Comparison of ENCODE assay signal across 18 cellular contexts in genomic region chr15:65908876-65909275, GRCh38. TPM values are rescaled to one million over a fixed set of nuclear protein-coding genes. Genes with fewer than 3 reads are reported as not detected.
DNase-seq lines count a peak whose midpoint lies in the region; ATAC-seq and TF ChIP-seq lines count a peak whose summit lies in the region.
"Had no signal": no experiment of that assay in that cellular context is flagged by ENCODE, and none has a peak within 500 bp of the region (broad histone marks: within the 10 kb centered on the region; RNA-seq: fewer than 3 reads in every experiment).

No MANE protein-coding gene starts in this region.

- no peaks in the 10 kb centered on the region for H3K9me3 Mint-ChIP-seq in activated naive CD4-positive, alpha-beta T cell treated with anti-CD3 and anti-CD28 coated beads, Interleukin-2, amount 50 U/mL, for 72 hours
- H3K9me3 Mint-ChIP-seq in activated naive CD4-positive, alpha-beta T cell treated with anti-CD3 and anti-CD28 coated beads for 36 hours = no peaks in the 10 kb centered on the region
- H3K9me3 Mint-ChIP-seq in Caco-2 (ENCODE audit: unreplicated experiment) = no peaks in the 10 kb centered on the region
- no peaks in the 10 kb centered on the region for H3K9me3 Mint-ChIP-seq in osteocyte (ENCODE audit: unreplicated experiment)
- H3K9me3 Mint-ChIP-seq: CD4-positive, alpha-beta memory T cell; HFFc6 had no signal

- no peaks in the 10 kb centered on the region for H3K4me1 Mint-ChIP-seq in activated naive CD4-positive, alpha-beta T cell treated with anti-CD3 and anti-CD28 coated beads for 36 hours (ENCODE audit: low read depth)
- peaks cover 19% of the 10 kb centered on the region for H3K4me1 Mint-ChIP-seq in Caco-2 (ENCODE audit: low read depth, unreplicated experiment)
- H3K4me1 Mint-ChIP-seq in osteocyte (ENCODE audit: unreplicated experiment) = peaks cover 2% of the 10 kb centered on the region
- peaks cover 6% of the 10 kb centered on the region for H3K4me1 Mint-ChIP-seq in T-helper 17 cell

- no peak overlapping the region for H3K9ac ChIP-seq in trophoblast cell (ENCODE audit: low read length)

- no peak overlapping the region for H2AK5ac ChIP-seq in trophoblast cell (ENCODE audit: low read length)

- no peak for DNase-seq in activated naive CD4-positive, alpha-beta T cell treated with anti-CD3 and anti-CD28 coated beads, Interleukin-2, amount 50 U/mL, for 72 hours (ENCODE audit: low spot score in 2 of 2)
- DNase-seq in activated naive CD4-positive, alpha-beta T cell treated with anti-CD3 and anti-CD28 coated beads for 36 hours = no peak
- DNase-seq in Caco-2 (no peak), coronary artery (ENCODE audit: low spot score) (peak; percentile 45), trophoblast cell (no peak), osteocyte (ENCODE audit: extremely low spot score, unreplicated experiment) (no peak), T-helper 17 cell (no peak), foreskin keratinocyte (no peak)
- DNase-seq: ACHN; BE2C; CD4-positive, alpha-beta memory T cell; DND-41; GDM1; GOT3; HCEC 1CT; HFFc6 had no signal

- no peak overlapping the region for H4K91ac ChIP-seq in trophoblast cell (ENCODE audit: low read depth, low read length)

- H3K27me3 ChIP-seq in Caco-2 (replicated peaks; ENCODE audit: control insufficient read depth, insufficient read depth, low read length) = no peaks in the 10 kb centered on the region
- H3K27me3 ChIP-seq in trophoblast cell (ENCODE audit: insufficient read depth, low read length) = no peaks in the 10 kb centered on the region
- H3K27me3 ChIP-seq in foreskin keratinocyte = no peaks in the 10 kb centered on the region
- H3K27me3 ChIP-seq: BE2C had no signal

- TF ChIP-seq CTCF in Caco-2 (IDR thresholded peaks at IDR 0.05; ENCODE audit: insufficient read depth in 1 of 2, low read depth in 1 of 2, low read length in 1 of 2, severe bottlenecking in 1 of 2, unreplicated experiment in 1 of 2) (no peak), coronary artery (IDR thresholded peaks at IDR 0.05) (no peak), osteocyte (IDR thresholded peaks at IDR 0.05) (no peak), foreskin keratinocyte (conservative IDR thresholded peaks at IDR 0.05) (no peak)

- CTCF ChIA-PET in activated naive CD4-positive, alpha-beta T cell treated with anti-CD3 and anti-CD28 coated beads for 36 hours (lab: Charles Lee) = no interaction called here
- CTCF ChIA-PET in Caco-2 (lab: Charles Lee) = no interaction called here

- no peak for ATAC-seq in activated naive CD4-positive, alpha-beta T cell treated with anti-CD3 and anti-CD28 coated beads, Interleukin-2, amount 50 U/mL, for 72 hours
- ATAC-seq in T-helper 17 cell = no peak
- ATAC-seq in foreskin keratinocyte = no peak
- ATAC-seq: HepG2 had no signal

- H3K27ac Mint-ChIP-seq in activated naive CD4-positive, alpha-beta T cell treated with anti-CD3 and anti-CD28 coated beads, Interleukin-2, amount 50 U/mL, for 72 hours = peak overlapping the region; percentile 53 to 56
- no peak overlapping the region for H3K27ac Mint-ChIP-seq in activated naive CD4-positive, alpha-beta T cell treated with anti-CD3 and anti-CD28 coated beads for 36 hours
- H3K27ac Mint-ChIP-seq in Caco-2 (ENCODE audit: unreplicated experiment) (peak overlapping the region; percentile 69), osteocyte (ENCODE audit: unreplicated experiment) (no peak overlapping the region), T-helper 17 cell (no peak overlapping the region)
- H3K27ac Mint-ChIP-seq: HFFc6 had no signal

- H3K36me3 ChIP-seq in Caco-2 (ENCODE audit: control insufficient read depth, insufficient read depth, low read length) (peaks cover 3% of the 10 kb centered on the region), trophoblast cell (ENCODE audit: control insufficient read depth in 1 of 2, insufficient read depth in 2 of 2, low read length in 2 of 2) (peaks cover 38 to 42% of the 10 kb centered on the region in 2 experiments)
- H3K36me3 ChIP-seq: BE2C had no signal

- H3K36me3 Mint-ChIP-seq in activated naive CD4-positive, alpha-beta T cell treated with anti-CD3 and anti-CD28 coated beads, Interleukin-2, amount 50 U/mL, for 72 hours = no peaks in the 10 kb centered on the region
- peaks cover 2% of the 10 kb centered on the region for H3K36me3 Mint-ChIP-seq in activated naive CD4-positive, alpha-beta T cell treated with anti-CD3 and anti-CD28 coated beads for 36 hours (ENCODE audit: low read depth)
- H3K36me3 Mint-ChIP-seq in Caco-2 (ENCODE audit: insufficient read depth, unreplicated experiment) (peaks cover 28% of the 10 kb centered on the region), osteocyte (ENCODE audit: unreplicated experiment) (peaks cover 27% of the 10 kb centered on the region), T-helper 17 cell (ENCODE audit: low read depth) (peaks cover 2% of the 10 kb centered on the region)

- H2BK12ac ChIP-seq in trophoblast cell (ENCODE audit: low read length) = no peak overlapping the region

- no peak overlapping the region for H3K4me3 Mint-ChIP-seq in activated naive CD4-positive, alpha-beta T cell treated with anti-CD3 and anti-CD28 coated beads for 36 hours
- H3K4me3 Mint-ChIP-seq in Caco-2 (ENCODE audit: unreplicated experiment) (no peak overlapping the region), osteocyte (ENCODE audit: unreplicated experiment) (no peak overlapping the region), T-helper 17 cell (no peak overlapping the region)
- H3K4me3 Mint-ChIP-seq: CD4-positive, alpha-beta memory T cell; HFFc6 had no signal

- no peak overlapping the region for H3K23ac ChIP-seq in trophoblast cell (ENCODE audit: low read length)

- H3K27ac ChIP-seq in coronary artery = no peak overlapping the region
- no peak overlapping the region for H3K27ac ChIP-seq in trophoblast cell (ENCODE audit: low read depth, low read length)
- no peak overlapping the region for H3K27ac ChIP-seq in foreskin keratinocyte
- H3K27ac ChIP-seq: C4-2B had no signal

- no CpG with 5 or more reads among the region's 4 CpGs for WGBS in trophoblast cell (ENCODE audit: extremely low coverage, insufficient coverage, insufficient read length)

- BruUV-seq in Caco-2 (replicated peaks; lab: Mats Ljungman, UMichigan) = no TSS peak

- H3K79me2 ChIP-seq in trophoblast cell (ENCODE audit: control insufficient read depth, insufficient read depth, low read length, poor library complexity) = peaks cover 2% of the 10 kb centered on the region

- no peak overlapping the region for H3K4me3 ChIP-seq in Caco-2 (ENCODE audit: low read depth, low read length)
- no peak overlapping the region for H3K4me3 ChIP-seq in coronary artery
- no peak overlapping the region for H3K4me3 ChIP-seq in trophoblast cell (ENCODE audit: low read depth, low read length)

- H3K9me3 ChIP-seq in Caco-2 = no peaks in the 10 kb centered on the region
- H3K9me3 ChIP-seq in trophoblast cell (ENCODE audit: insufficient read depth, low read depth, low read length) = no peaks in the 10 kb centered on the region
- H3K9me3 ChIP-seq in T-helper 17 cell (ENCODE audit: control insufficient read depth, low read length, poor library complexity, severe bottlenecking) = no peaks in the 10 kb centered on the region
- H3K9me3 ChIP-seq: BE2C had no signal

- POLR2A ChIA-PET in Caco-2 (lab: Charles Lee) = no interaction called here

- no peak overlapping the region for H3K4me2 ChIP-seq in trophoblast cell (ENCODE audit: low read length)

- H3K4me1 ChIP-seq in Caco-2 = peaks cover 47% of the 10 kb centered on the region
- H3K4me1 ChIP-seq in trophoblast cell (ENCODE audit: control insufficient read depth in 1 of 2, insufficient read depth in 2 of 2, low read length in 2 of 2) = peaks cover 9 to 14% of the 10 kb centered on the region in 2 experiments
- no peaks in the 10 kb centered on the region for H3K4me1 ChIP-seq in foreskin keratinocyte
- H3K4me1 ChIP-seq: BE2C had no signal

- H4K12ac ChIP-seq in trophoblast cell (ENCODE audit: low read depth, low read length) = no peak overlapping the region

- no peak overlapping the region for H2BK120ac ChIP-seq in trophoblast cell (ENCODE audit: insufficient read depth, low read length, poor library complexity)

- H3K27me3 Mint-ChIP-seq in activated naive CD4-positive, alpha-beta T cell treated with anti-CD3 and anti-CD28 coated beads for 36 hours (ENCODE audit: low read depth) = no peaks in the 10 kb centered on the region
- H3K27me3 Mint-ChIP-seq in Caco-2 (ENCODE audit: insufficient read depth, unreplicated experiment) (no peaks in the 10 kb centered on the region), osteocyte (ENCODE audit: unreplicated experiment) (no peaks in the 10 kb centered on the region), T-helper 17 cell (no peaks in the 10 kb centered on the region)
- H3K27me3 Mint-ChIP-seq: CD4-positive, alpha-beta memory T cell had no signal

- H3K18ac ChIP-seq in trophoblast cell (ENCODE audit: low read length) = peak overlapping the region; percentile 22

- H3K4ac ChIP-seq in trophoblast cell (ENCODE audit: low read depth, low read length) = no peak overlapping the region

- intact Hi-C loops in activated naive CD4-positive, alpha-beta T cell treated with anti-CD3 and anti-CD28 coated beads for 36 hours (cut with micrococcal nuclease) = no loop called here
- intact Hi-C loops in Caco-2 (cut with micrococcal nuclease; ENCODE audit: unreplicated experiment) = no loop called here

- peak overlapping the region; percentile 14 for H4K8ac ChIP-seq in trophoblast cell (ENCODE audit: low read depth, low read length)

- no peak overlapping the region for H2BK5ac ChIP-seq in trophoblast cell (ENCODE audit: low read depth, low read length, poor library complexity)

- no peak overlapping the region for H3K14ac ChIP-seq in trophoblast cell (ENCODE audit: low read length)

- peaks cover 14% of the 10 kb centered on the region for H3K79me1 ChIP-seq in trophoblast cell (ENCODE audit: low read length)

- no peak overlapping the region for H2AFZ ChIP-seq in trophoblast cell (ENCODE audit: insufficient read depth, low read length, poor library complexity)

RNA-seq across cellular contexts. Expression of gene RAB11A, which starts 39.6 kb away (rescaled TPM):
- total RNA-seq in activated naive CD4-positive, alpha-beta T cell treated with anti-CD3 and anti-CD28 coated beads, Interleukin-2, amount 50 U/mL, for 72 hours = 100 to 1,000 TPM; 133 to 188 TPM
- total RNA-seq in activated naive CD4-positive, alpha-beta T cell treated with anti-CD3 and anti-CD28 coated beads for 36 hours = 100 to 1,000 TPM; 151 to 157 TPM
- total RNA-seq in Caco-2 (2022) = 208 and 232 TPM in 2 replicates
- polyA plus RNA-seq in trophoblast cell (2013) = 679 and 691 TPM in 2 replicates
- total RNA-seq in osteocyte = 317 and 321 TPM in 2 replicates
- 100 to 1,000 TPM; 102 to 122 TPM for total RNA-seq in T-helper 17 cell
- total RNA-seq in foreskin keratinocyte = 226 and 228 TPM in 2 replicates
- polyA plus RNA-seq in foreskin keratinocyte = 238 and 246 TPM in 2 replicates

Comparison
In these comparisons a context has a peak if more than half of its experiments do, and no peak if none do; other contexts are left out.
1. H3K27ac Mint-ChIP-seq: peak in activated naive CD4-positive, alpha-beta T cell treated with anti-CD3 and anti-CD28 coated beads, Interleukin-2, amount 50 U/mL, for 72 hours (2 of 2) and Caco-2 (single experiment); none in activated naive CD4-positive, alpha-beta T cell treated with anti-CD3 and anti-CD28 coated beads for 36 hours (single experiment), osteocyte (single experiment) and T-helper 17 cell (single experiment).